19 cellular contexts compared by ENCODE assay signal in the genomic region with DNA sequence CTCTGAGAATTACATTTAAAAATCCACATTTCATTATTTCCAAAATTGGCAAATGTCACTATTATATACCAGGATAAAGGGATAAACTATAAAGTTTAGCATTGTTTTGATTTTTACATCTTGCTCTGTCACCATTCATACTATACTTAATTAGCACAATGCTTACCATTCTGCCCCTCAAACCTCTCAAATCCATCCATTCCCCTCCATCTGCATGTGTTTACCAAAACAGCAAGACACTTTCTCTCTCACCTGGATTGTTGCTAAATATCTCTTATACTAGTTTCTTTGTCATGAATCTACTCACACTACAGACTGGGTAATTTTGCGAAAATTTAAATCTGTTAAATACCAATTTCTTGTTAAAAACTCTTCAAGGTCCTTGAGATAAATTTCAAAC.
"Had no signal": no experiment of that assay in that cellular context is flagged by ENCODE, and none has a peak within 500 bp of the region (broad histone marks: within the 10 kb centered on the region; RNA-seq: fewer than 3 reads in every experiment).

No MANE protein-coding gene starts in this region.

- H3K4me1 Mint-ChIP-seq: mesothelial cell of epicardium, naive B cell had no signal

- H2AFZ ChIP-seq: hepatocyte had no signal

- ATAC-seq: foreskin keratinocyte, gastroesophageal sphincter, heart left ventricle, left cardiac atrium, left lung, left ventricle myocardium superior, lower lobe of right lung, mucosa of descending colon had no signal

- H3K9me3 Mint-ChIP-seq: mesothelial cell of epicardium had no signal

- H3K4me2 ChIP-seq: hepatocyte had no signal

- H3K27me3 ChIP-seq: esophagus muscularis mucosa, foreskin keratinocyte, gastroesophageal sphincter, heart left ventricle, hepatocyte, left lung had no signal

- H3K9me3 ChIP-seq: esophagus muscularis mucosa, gastroesophageal sphincter, heart left ventricle, left lung, lower lobe of right lung, mucosa of descending colon had no signal

- H3K27me3 Mint-ChIP-seq: naive B cell had no signal

- DNase-seq: dermis blood vessel endothelial cell; dorsolateral prefrontal cortex; effector CD4-positive, alpha-beta T cell; effector memory CD4-positive, alpha-beta T cell; foreskin keratinocyte; heart left ventricle; hypothalamus; left cardiac atrium; left lung; left ventricle myocardium superior; lower lobe of right lung; mesenchymal stem cell; mucosa of descending colon; naive B cell had no signal

- H3K36me3 ChIP-seq: esophagus muscularis mucosa, gastroesophageal sphincter, heart left ventricle, left lung, lower lobe of right lung had no signal

- H3K36me3 Mint-ChIP-seq: mesothelial cell of epicardium, naive B cell had no signal

- H3K4me3 ChIP-seq: coronary artery, dorsolateral prefrontal cortex, esophagus muscularis mucosa, gastroesophageal sphincter, heart left ventricle, hepatocyte, left lung, lower lobe of right lung, mucosa of descending colon had no signal

- H3K27ac ChIP-seq: coronary artery, dorsolateral prefrontal cortex, esophagus muscularis mucosa, foreskin keratinocyte, gastroesophageal sphincter, heart left ventricle, hepatocyte, left lung, lower lobe of right lung had no signal

- H3K4me1 ChIP-seq: esophagus muscularis mucosa, foreskin keratinocyte, gastroesophageal sphincter, heart left ventricle, left lung, lower lobe of right lung had no signal

- H3K79me2 ChIP-seq: hepatocyte had no signal

- H3K27ac Mint-ChIP-seq: mesothelial cell of epicardium, naive B cell had no signal

- H3K4me3 Mint-ChIP-seq: mesothelial cell of epicardium, naive B cell had no signal
